Comparison of ENCODE assay signal across 16 cellular contexts in the genomic region with DNA sequence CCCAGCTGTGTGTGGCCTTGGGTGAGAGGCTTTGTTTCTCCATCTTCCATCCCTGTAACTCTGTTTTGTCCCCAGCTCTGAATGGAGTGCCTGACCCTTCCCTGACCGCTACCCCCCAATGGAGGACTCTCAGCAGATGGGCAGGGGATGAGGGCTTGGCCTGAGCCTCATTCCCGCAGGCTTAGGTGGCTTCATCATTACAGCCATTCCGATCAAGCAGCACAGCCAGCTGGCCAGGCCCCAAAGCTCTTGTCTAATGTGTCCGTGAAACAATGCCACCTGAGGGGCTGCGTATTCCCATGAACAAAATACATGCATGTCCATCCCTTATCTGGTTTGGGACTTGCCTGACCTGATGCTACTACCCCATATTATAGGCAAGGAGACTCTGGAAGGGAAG. TPM values are rescaled to one million over a fixed set of nuclear protein-coding genes. Genes with fewer than 3 reads are reported as not detected.
A peak's percentile ranks its signal among the peaks of the same experiment; 100 is the strongest.
DNase-seq lines count a peak whose midpoint lies in the region; TF ChIP-seq lines count a peak whose summit lies in the region.
"Had no signal": no experiment of that assay in that cellular context is flagged by ENCODE, and none has a peak within 500 bp of the region (broad histone marks: within the 10 kb centered on the region; RNA-seq: fewer than 3 reads in every experiment).

No MANE protein-coding gene starts in this region.

- peaks cover 15% of the 10 kb centered on the region for H3K27me3 ChIP-seq in NT2/D1 (ENCODE audit: insufficient read depth, insufficient read length)
- H3K27me3 ChIP-seq in esophagus muscularis mucosa: no peaks in the 10 kb centered on the region
- H3K27me3 ChIP-seq in osteoblast (ENCODE audit: insufficient read depth, low read length): no peaks in the 10 kb centered on the region
- peaks cover 12% of the 10 kb centered on the region for H3K27me3 ChIP-seq in H7 (ENCODE audit: control insufficient read depth, insufficient read depth, low read length)

- WGBS in esophagus muscularis mucosa: 35% methylated on average over 3 of the region's 5 CpGs

- TF ChIP-seq CTCF in esophagus muscularis mucosa (IDR thresholded peaks at IDR 0.05): no peak
- no peak for TF ChIP-seq CTCF in osteoblast (IDR thresholded peaks at IDR 0.05; ENCODE audit: extremely low read depth, low read depth, low read length)

- H3K27ac ChIP-seq in esophagus muscularis mucosa (replicated peaks in 1 of 4): peak overlapping the region in 3 of 4 donors; percentile 13 to 40 (median 34)
- peak overlapping the region; percentile 74 for H3K27ac ChIP-seq in osteoblast (ENCODE audit: low read depth, low read length)

- peaks cover 10% of the 10 kb centered on the region for H3K79me2 ChIP-seq in osteoblast (ENCODE audit: insufficient read depth, low read length)

- peaks cover under 1% of the 10 kb centered on the region for H4K20me1 ChIP-seq in osteoblast (ENCODE audit: insufficient read depth, low read length)

- H3K9ac ChIP-seq in NT2/D1 (ENCODE audit: insufficient read length, low read depth): peak overlapping the region; percentile 37

- H3K4me1 ChIP-seq in NT2/D1 (ENCODE audit: insufficient read depth, insufficient read length) (peaks cover 29% of the 10 kb centered on the region), esophagus muscularis mucosa (peaks cover 47 to 78% (median 74%) of the 10 kb centered on the region in 4 donors), osteoblast (ENCODE audit: insufficient read depth, low read length) (peaks cover 37% of the 10 kb centered on the region)

- H3K4me3 ChIP-seq in NT2/D1 (ENCODE audit: insufficient read length, low read depth) (no peak overlapping the region), esophagus muscularis mucosa (no peak overlapping the region), osteoblast (ENCODE audit: insufficient read depth, low read length) (no peak overlapping the region), H7 (ENCODE audit: insufficient read depth, low read depth, low read length) (no peak overlapping the region)
- H3K4me3 ChIP-seq: left lung had no signal

- no peak for TF ChIP-seq POLR2A in esophagus muscularis mucosa (IDR thresholded peaks at IDR 0.05; ENCODE audit: low read depth)

- peak; percentile 42 for DNase-seq in EL
- no peak for DNase-seq in NT2/D1 (ENCODE audit: low read depth, low spot score)
- DNase-seq in esophagus muscularis mucosa (ENCODE audit: extremely low spot score): no peak
- peak; percentile 29 for DNase-seq in osteoblast (ENCODE audit: insufficient read length, low spot score, missing footprints)
- DNase-seq in putamen (ENCODE audit: low spot score): no peak
- DNase-seq in head of caudate nucleus: no peak
- DNase-seq in H7: no peak
- DNase-seq in activated CD4-positive, alpha-beta T cell treated with anti-CD3 and anti-CD28 coated beads, Interleukin-2, amount 50 U/mL, for 1 hour: no peak
- DNase-seq: activated CD8-positive, alpha-beta memory T cell treated with anti-CD3 and anti-CD28 coated beads, Interleukin-2, amount 10 ng/mL, durations not matched to agents 7 days and 5 days; activated gamma-delta T cell; AML-193; dermis blood vessel endothelial cell; naive thymus-derived CD4-positive, alpha-beta T cell; NCI-H1694 treated with DMSO at 0.1 percent for 48 hours had no signal

- intact Hi-C loops in esophagus muscularis mucosa (cut with DNase I): no loop called here
- intact Hi-C loops in head of caudate nucleus (cut with DNase I): no loop called here

- peaks cover 1% of the 10 kb centered on the region for H3K36me3 ChIP-seq in NT2/D1 (ENCODE audit: insufficient read depth, insufficient read length, low read length)
- H3K36me3 ChIP-seq in esophagus muscularis mucosa: no peaks in the 10 kb centered on the region
- H3K36me3 ChIP-seq in osteoblast (ENCODE audit: insufficient read depth, low read length): no peaks in the 10 kb centered on the region
- no peaks in the 10 kb centered on the region for H3K36me3 ChIP-seq in H7 (replicated peaks; ENCODE audit: control insufficient read depth, insufficient read depth, low read length)
- H3K36me3 ChIP-seq: left lung had no signal

- H3K4me2 ChIP-seq in osteoblast (ENCODE audit: insufficient read depth, low read length): peak overlapping the region; percentile 23

- no peak overlapping the region for H2AFZ ChIP-seq in osteoblast (ENCODE audit: low read length)

- TF ChIP-seq EP300 in esophagus muscularis mucosa (IDR thresholded peaks at IDR 0.05): no peak

- H3K9me3 ChIP-seq in NT2/D1 (ENCODE audit: insufficient read depth, low read length) (no peaks in the 10 kb centered on the region), esophagus muscularis mucosa (no peaks in the 10 kb centered on the region), osteoblast (ENCODE audit: low read depth, low read length) (no peaks in the 10 kb centered on the region)
- H3K9me3 ChIP-seq: left lung had no signal

RNA-seq across cellular contexts. Expression of gene CDC42EP2, which starts 3.9 kb away (rescaled TPM):
- total RNA-seq in esophagus muscularis mucosa (10 to 100 TPM; 39.9 to 90.1 (median 54.4) TPM), osteoblast (15.0 and 15.6 TPM in 2 replicates)
- total RNA-seq in H7 (2014; rRNA removed; shearing (Covaris generic)): 0.97 and 1.2 TPM in 2 replicates

RNA-seq across cellular contexts. Expression of gene DPF2, which starts 22.9 kb away (rescaled TPM):
- total RNA-seq in esophagus muscularis mucosa (10 to 100 TPM; 40.3 to 60.6 (median 52.9) TPM), osteoblast (44.2 and 48.1 TPM in 2 replicates)
- total RNA-seq in H7 (2014; rRNA removed; shearing (Covaris generic)): 65.2 and 69.2 TPM in 2 replicates

RNA-seq across cellular contexts. Expression of gene TIGD3, which starts 43.8 kb away (rescaled TPM):
- total RNA-seq in esophagus muscularis mucosa (under 1 TPM in 1 of 4 donors, not detected in 3; 0.19 TPM), osteoblast (not detected in 2 replicates)
- 0.35 and 0.70 TPM in 2 replicates for total RNA-seq in H7 (2014; rRNA removed; shearing (Covaris generic))
- total RNA-seq: subcutaneous adipose tissue had no signal

RNA-seq across cellular contexts. Expression of gene POLA2, which starts 49.0 kb away (rescaled TPM):
- total RNA-seq in esophagus muscularis mucosa (10 to 100 TPM; 14.7 to 26.6 (median 17.3) TPM), osteoblast (4.3 and 6.2 TPM in 2 replicates)
- total RNA-seq in H7 (2014; rRNA removed; shearing (Covaris generic)): 27.6 and 35.2 TPM in 2 replicates

Comparison
In these comparisons a context has a peak if more than half of its experiments do, and no peak if none do; other contexts are left out.
1. DNase-seq: peak in EL (single experiment) and osteoblast (single experiment); none in NT2/D1 (single experiment), esophagus muscularis mucosa (single experiment), putamen (single experiment), head of caudate nucleus (0 of 42), H7 (single experiment) and activated CD4-positive, alpha-beta T cell treated with anti-CD3 and anti-CD28 coated beads, Interleukin-2, amount 50 U/mL, for 1 hour (single experiment).